2 cellular contexts compared by ENCODE assay signal in genomic region chr9:132129535-132129934, GRCh38.
A peak's percentile ranks its signal among the peaks of the same experiment; 100 is the strongest.
TF ChIP-seq lines count a peak whose summit lies in the region.

No MANE protein-coding gene starts in this region.

TF ChIP-seq in HEK293, 187 proteins besides CTCF, POLR2A, EP300 and RAD21:
- TF ChIP-seq ZNF335 (tag by site-specific recombination; conservative IDR thresholded peaks at IDR 0.05), result 0 out of 2 replicates have a peak, but pooled peaks have one; percentile 26
- no peak for TF ChIP-seq BCL11B (tag by site-specific recombination; IDR thresholded peaks at IDR 0.05; ENCODE audit: low read depth)

TF ChIP-seq in H1, 55 proteins besides CTCF, POLR2A, EP300 and RAD21:
- TF ChIP-seq E2F6 (IDR thresholded peaks at IDR 0.05) (peak; percentile 14; the same call in 1 of the 2 replicates), KDM1A (IDR thresholded peaks at IDR 0.05; ENCODE audit: borderline replicate concordance, low read length) (no peak)
